In genomic region chr13:44955421-44955820, GRCh38 we compare ENCODE assay signal across 16 cellular contexts.
"Had no signal": no experiment of that assay in that cellular context is flagged by ENCODE, and none has a peak within 500 bp of the region (broad histone marks: within the 10 kb centered on the region; RNA-seq: fewer than 3 reads in every experiment).

No MANE protein-coding gene starts in this region.

- H3K9me3 ChIP-seq: adrenal gland, esophagus squamous epithelium, tibial nerve had no signal

- H3K36me3 ChIP-seq: adrenal gland, WERI-Rb-1 had no signal

- H3K9me3 Mint-ChIP-seq: endodermal cell, memory B cell, nephron had no signal

- H3K4me3 Mint-ChIP-seq: endodermal cell, memory B cell, nephron had no signal

- H3K27me3 ChIP-seq: adrenal gland, brain microvascular endothelial cell, esophagus squamous epithelium, tibial nerve had no signal

- DNase-seq: activated naive CD4-positive, alpha-beta T cell treated with anti-CD3 and anti-CD28 coated beads, Interleukin-2, amount 50 U/mL, for 16 hours; activated T-cell treated with anti-CD3 and anti-CD28 coated beads, Interleukin-2, amount 50 U/mL, for 1 hour; adrenal gland; brain microvascular endothelial cell; cerebellar nuclear complex; endodermal cell; esophagus squamous epithelium; foreskin fibroblast; glutamatergic neuron; small intestine; T-helper 1 cell; WERI-Rb-1 had no signal

- FAIRE-seq: small intestine had no signal

- H3K4me1 ChIP-seq: adrenal gland, tibial nerve had no signal

- H3K27me3 Mint-ChIP-seq: memory B cell had no signal

- H3K27ac ChIP-seq: adrenal gland, brain microvascular endothelial cell, SK-N-MC, tibial nerve had no signal

- H3K4me3 ChIP-seq: adrenal gland, esophagus squamous epithelium, SK-N-MC, tibial nerve had no signal

- H3K4me1 Mint-ChIP-seq: endodermal cell, memory B cell had no signal

- H3K27ac Mint-ChIP-seq: endodermal cell, memory B cell, nephron had no signal
